ENCODE assay signal across 8 cellular contexts in genomic region chr1:236759252-236759859, GRCh38. TPM values are rescaled to one million over a fixed set of nuclear protein-coding genes. Genes with fewer than 3 reads are reported as not detected.
DNase-seq lines count a peak whose midpoint lies in the region; ATAC-seq and TF ChIP-seq lines count a peak whose summit lies in the region.

No MANE protein-coding gene starts in this region.

- no peaks in the 10 kb centered on the region for H3K9me3 Mint-ChIP-seq in activated naive CD8-positive, alpha-beta T cell treated with anti-CD3 and anti-CD28 coated beads, Interleukin-2, amount 50 U/mL, for 24 hours

- peak; percentile 87 for TF ChIP-seq CTCF in Loucy (conservative IDR thresholded peaks at IDR 0.05; ENCODE audit: low read length)
- TF ChIP-seq CTCF in tibial artery (IDR thresholded peaks at IDR 0.05) = peak; percentile 53 to 66

- peak overlapping the region; percentile 100 for H2AFZ ChIP-seq in Loucy (ENCODE audit: low read length)

- no peak overlapping the region for H3K4me3 Mint-ChIP-seq in activated naive CD8-positive, alpha-beta T cell treated with anti-CD3 and anti-CD28 coated beads, Interleukin-2, amount 50 U/mL, for 24 hours

- no peaks in the 10 kb centered on the region for H3F3A ChIP-seq in Loucy (ENCODE audit: low read depth)

- ATAC-seq in GM18868 (IDR thresholded peaks at IDR 0.05; ENCODE audit: unreplicated experiment) = peak; percentile 81
- no peak for ATAC-seq in activated naive CD8-positive, alpha-beta T cell treated with anti-CD3 and anti-CD28 coated beads, Interleukin-2, amount 50 U/mL, for 24 hours

- H3K9ac ChIP-seq in Loucy (ENCODE audit: low read depth, low read length, poor library complexity, severe bottlenecking) = peak overlapping the region; percentile 60

- DNase-seq in CMK (ENCODE audit: low read depth) (peak; percentile 30), inferior parietal cortex (ENCODE audit: extremely low spot score) (peak; percentile 82), tibial artery (no peak), mesenteric fat pad (ENCODE audit: low spot score) (no peak)
- DNase-seq in activated naive CD8-positive, alpha-beta T cell treated with anti-CD3 and anti-CD28 coated beads, Interleukin-2, amount 50 U/mL, for 24 hours = peak; percentile 5
- no peak for DNase-seq in activated CD8-positive, alpha-beta memory T cell treated with anti-CD3 and anti-CD28 coated beads, Interleukin-2, amount 50 U/mL, for 48 hours

- H3K27me3 Mint-ChIP-seq in activated naive CD8-positive, alpha-beta T cell treated with anti-CD3 and anti-CD28 coated beads, Interleukin-2, amount 50 U/mL, for 24 hours = peaks cover 3% of the 10 kb centered on the region

- no peaks in the 10 kb centered on the region for H3K4me1 Mint-ChIP-seq in activated naive CD8-positive, alpha-beta T cell treated with anti-CD3 and anti-CD28 coated beads, Interleukin-2, amount 50 U/mL, for 24 hours

- no peak overlapping the region for H3K27ac ChIP-seq in tibial artery

- H3K9me2 ChIP-seq in Loucy (replicated peaks; ENCODE audit: low read depth, low read length) = no peaks in the 10 kb centered on the region

- no peaks in the 10 kb centered on the region for H3K36me3 Mint-ChIP-seq in activated naive CD8-positive, alpha-beta T cell treated with anti-CD3 and anti-CD28 coated beads, Interleukin-2, amount 50 U/mL, for 24 hours (ENCODE audit: low read depth)

- H3K27me3 ChIP-seq in Loucy (ENCODE audit: insufficient read depth, low read length, poor library complexity, severe bottlenecking) = no peaks in the 10 kb centered on the region
- no peaks in the 10 kb centered on the region for H3K27me3 ChIP-seq in tibial artery

- peak overlapping the region; percentile 71 for H3K4me2 ChIP-seq in Loucy (ENCODE audit: low read depth, low read length, poor library complexity, severe bottlenecking)

- H3K36me3 ChIP-seq in Loucy (ENCODE audit: insufficient read depth, low read length) (no peaks in the 10 kb centered on the region), tibial artery (peaks cover 10 to 33% (median 23%) of the 10 kb centered on the region in 3 donors)

- intact Hi-C loops in tibial artery (cut with DNase I; ENCODE audit: low total_unique reads) = loop anchor here (10.0 kb wide), 1 partner anchor 635 kb away; no protein-coding TSS in a partner anchor

- H4K20me1 ChIP-seq in Loucy (ENCODE audit: insufficient read depth, low read length, poor library complexity, severe bottlenecking) = no peaks in the 10 kb centered on the region

- H3K27ac Mint-ChIP-seq in activated naive CD8-positive, alpha-beta T cell treated with anti-CD3 and anti-CD28 coated beads, Interleukin-2, amount 50 U/mL, for 24 hours = no peak overlapping the region

- H3K9me3 ChIP-seq in Loucy (ENCODE audit: insufficient read depth, low read depth, low read length) = no peaks in the 10 kb centered on the region
- no peaks in the 10 kb centered on the region for H3K9me3 ChIP-seq in tibial artery

- H3K4me3 ChIP-seq in Loucy (ENCODE audit: low read length, poor library complexity, severe bottlenecking) = peak overlapping the region; percentile 68
- no peak overlapping the region for H3K4me3 ChIP-seq in tibial artery

- H3K4me1 ChIP-seq in Loucy (ENCODE audit: insufficient read depth, low read length, poor library complexity, severe bottlenecking) = peaks cover 6% of the 10 kb centered on the region
- no peaks in the 10 kb centered on the region for H3K4me1 ChIP-seq in tibial artery

- H3K79me2 ChIP-seq in Loucy (ENCODE audit: insufficient read depth, low read length) = no peaks in the 10 kb centered on the region

RNA-seq across cellular contexts. Expression of gene MTR, which starts 35.7 kb away (rescaled TPM):
- total RNA-seq in mesenteric fat pad = 48.8 TPM

Comparison
In these comparisons a context has a peak if more than half of its experiments do, and no peak if none do; other contexts are left out.
1. DNase-seq: peak in CMK (single experiment), activated naive CD8-positive, alpha-beta T cell treated with anti-CD3 and anti-CD28 coated beads, Interleukin-2, amount 50 U/mL, for 24 hours (single experiment) and inferior parietal cortex (single experiment); none in tibial artery (0 of 2), mesenteric fat pad (single experiment) and activated CD8-positive, alpha-beta memory T cell treated with anti-CD3 and anti-CD28 coated beads, Interleukin-2, amount 50 U/mL, for 48 hours (single experiment).